8 cellular contexts compared by ENCODE assay signal in genomic region chr11:35077709-35078695, GRCh38.
DNase-seq lines count a peak whose midpoint lies in the region; ATAC-seq, FAIRE-seq and TF ChIP-seq lines count a peak whose summit lies in the region.

No MANE protein-coding gene starts in this region.

- peak; percentile 56 for DNase-seq in stimulated activated CD4-positive, alpha-beta T cell treated with anti-CD3 and anti-CD28 coated beads, Interleukin-15, amount 100 ng/mL, for 24 hours
- DNase-seq in stimulated activated CD4-positive, alpha-beta T cell treated with anti-CD3 and anti-CD28 coated beads, Interleukin-4, amount 100 ng/mL, for 1 hour = no peak
- peak; percentile 68 for DNase-seq in choroid plexus epithelial cell (ENCODE audit: low read depth)
- DNase-seq in urothelium cell line (ENCODE audit: low spot score) = peak; percentile 39
- no peak for DNase-seq in NCI-H69 (lab: John Stamatoyannopoulos, UW)
- no peak for DNase-seq in germinal center (ENCODE audit: low spot score)

- H3K36me3 ChIP-seq in SU-DHL-6 (ENCODE audit: low read length) = no peaks in the 10 kb centered on the region

- no peak overlapping the region for H3K9ac ChIP-seq in SU-DHL-6 (ENCODE audit: low read length)

- H4K20me1 ChIP-seq in SU-DHL-6 (ENCODE audit: low read depth, low read length) = no peaks in the 10 kb centered on the region

- peak overlapping the region; percentile 9 for H2AFZ ChIP-seq in SU-DHL-6 (ENCODE audit: low read depth, low read length, severe bottlenecking)

- no peaks in the 10 kb centered on the region for H3K9me2 ChIP-seq in SU-DHL-6 (replicated peaks; ENCODE audit: insufficient read depth, low read length)

- H3F3A ChIP-seq in SU-DHL-6 (ENCODE audit: insufficient read depth) = no peaks in the 10 kb centered on the region

- H3K79me2 ChIP-seq in SU-DHL-6 (ENCODE audit: insufficient read depth, low read length) = no peaks in the 10 kb centered on the region

- H3K4me3 ChIP-seq in SU-DHL-6 (ENCODE audit: insufficient read depth, low read length, poor library complexity, severe bottlenecking) = no peak overlapping the region
- no peak overlapping the region for H3K4me3 ChIP-seq in choroid plexus epithelial cell (ENCODE audit: low read depth, low read length)

- H3K27ac ChIP-seq in SU-DHL-6 (ENCODE audit: low read depth, low read length) = no peak overlapping the region

- peak overlapping the region; percentile 1 for H3K4me2 ChIP-seq in SU-DHL-6 (ENCODE audit: low read depth, low read length, poor library complexity, severe bottlenecking)

- peak; percentile 48 for ATAC-seq in HG03108 (IDR thresholded peaks at IDR 0.05; ENCODE audit: unreplicated experiment)

- FAIRE-seq in urothelium cell line (lab: Jason Lieb, UNC) = no peak

- TF ChIP-seq CTCF in SU-DHL-6 (IDR thresholded peaks at IDR 0.05; ENCODE audit: insufficient read depth, low read length, poor library complexity, severe bottlenecking) = no peak
- no peak for TF ChIP-seq CTCF in choroid plexus epithelial cell (conservative IDR thresholded peaks at IDR 0.05; ENCODE audit: low read depth, low read length)

- H3K27me3 ChIP-seq in SU-DHL-6 (ENCODE audit: low read length) = no peaks in the 10 kb centered on the region

- no peaks in the 10 kb centered on the region for H3K9me3 ChIP-seq in SU-DHL-6 (ENCODE audit: insufficient read depth, low read length)

Comparison
In these comparisons a context has a peak if more than half of its experiments do, and no peak if none do; other contexts are left out.
1. DNase-seq: peak in stimulated activated CD4-positive, alpha-beta T cell treated with anti-CD3 and anti-CD28 coated beads, Interleukin-15, amount 100 ng/mL, for 24 hours (single experiment), choroid plexus epithelial cell (single experiment) and urothelium cell line (single experiment); none in stimulated activated CD4-positive, alpha-beta T cell treated with anti-CD3 and anti-CD28 coated beads, Interleukin-4, amount 100 ng/mL, for 1 hour (single experiment), NCI-H69 (single experiment) and germinal center (single experiment).